1 cellular context compared by ENCODE assay signal in genomic region chr14:59166258-59166657, GRCh38.
A peak's percentile ranks its signal among the peaks of the same experiment; 100 is the strongest.
TF ChIP-seq lines count a peak whose summit lies in the region.

No MANE protein-coding gene starts in this region.

TF ChIP-seq in K562, 482 proteins besides CTCF, POLR2A, EP300 and RAD21 (continued from another document):
- peak; percentile 62; the same call in 1 of the 2 replicates for TF ChIP-seq ZNF512 (tag; IDR thresholded peaks at IDR 0.05)
